ENCODE assay signal across 19 cellular contexts in the genomic region with DNA sequence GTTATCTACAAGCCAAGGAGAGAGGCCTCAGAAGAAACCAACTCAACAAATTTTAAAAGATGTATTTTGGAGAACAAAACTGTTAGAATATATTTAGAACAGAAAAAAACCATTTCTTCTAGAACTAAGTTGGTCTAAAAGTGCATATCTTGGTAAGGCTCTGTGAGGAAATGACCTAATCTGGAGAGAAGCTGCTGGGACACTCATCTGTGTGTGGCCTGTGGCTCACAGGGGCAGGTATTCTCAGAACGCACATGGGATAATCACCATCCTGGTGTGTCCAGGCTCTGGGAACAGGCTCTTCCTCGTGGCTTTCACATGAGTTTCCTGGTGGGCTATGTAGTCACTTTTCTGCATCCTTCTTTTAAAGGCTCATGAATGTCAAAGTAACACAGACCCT. TPM values are rescaled to one million over a fixed set of nuclear protein-coding genes. Genes with fewer than 3 reads are reported as not detected.
DNase-seq lines count a peak whose midpoint lies in the region; ATAC-seq, FAIRE-seq and TF ChIP-seq lines count a peak whose summit lies in the region.
"Had no signal": no experiment of that assay in that cellular context is flagged by ENCODE, and none has a peak within 500 bp of the region (broad histone marks: within the 10 kb centered on the region; RNA-seq: fewer than 3 reads in every experiment).

No MANE protein-coding gene starts in this region.

- no peaks in the 10 kb centered on the region for H3K27me3 Mint-ChIP-seq in activated T-cell treated with anti-CD3 and anti-CD28 coated beads, Interleukin-2, amount 50 U/mL, for 4 hours (ENCODE audit: low read depth)
- H3K27me3 Mint-ChIP-seq in activated T-helper 2 cell treated with anti-CD3 and anti-CD28 coated beads, Interferon-gamma antibody, Interleukin-2, Interleukin-4, amounts not matched to agents 10 μg/mL and 5 μg/mL and 100 μg/mL, durations not matched to agents 14 hours and 24 hours and 36 hours (ENCODE audit: low read depth), result no peaks in the 10 kb centered on the region
- H3K27me3 Mint-ChIP-seq: activated B cell treated with CpG ODN at 0.5 μM for 24 hours had no signal

- intact Hi-C loops in activated T-helper 2 cell treated with anti-CD3 and anti-CD28 coated beads, Interferon-gamma antibody, Interleukin-2, Interleukin-4, amounts not matched to agents 10 μg/mL and 5 μg/mL and 100 μg/mL, durations not matched to agents 14 hours and 24 hours and 36 hours (cut with micrococcal nuclease), result loop anchor here (5.0 to 10.0 kb wide), 3 partner anchors 44 to 574 kb away; partner anchors contain the start of genes CASP2 and TMEM139
- intact Hi-C loops in pancreas (cut with DNase I), result no loop called here

- 17 to 30% methylated on average over 2 of the region's 2 CpGs for WGBS in pancreas, 2 donors

- H3K27me3 ChIP-seq in pancreas, result no peaks in the 10 kb centered on the region
- no peaks in the 10 kb centered on the region for H3K27me3 ChIP-seq in right atrium auricular region
- H3K27me3 ChIP-seq: uterus had no signal

- H3K27ac Mint-ChIP-seq in activated T-helper 2 cell treated with anti-CD3 and anti-CD28 coated beads, Interferon-gamma antibody, Interleukin-2, Interleukin-4, amounts not matched to agents 10 μg/mL and 5 μg/mL and 100 μg/mL, durations not matched to agents 14 hours and 24 hours and 36 hours, result peak overlapping the region; percentile 38
- H3K27ac Mint-ChIP-seq: activated B cell treated with CpG ODN at 0.5 μM for 24 hours had no signal

- TF ChIP-seq CTCF in pancreas (IDR thresholded peaks at IDR 0.05) (no peak), right atrium auricular region (IDR thresholded peaks at IDR 0.05) (no peak)

- H3K36me3 Mint-ChIP-seq in activated T-cell treated with anti-CD3 and anti-CD28 coated beads, Interleukin-2, amount 50 U/mL, for 4 hours (ENCODE audit: insufficient read depth), result no peaks in the 10 kb centered on the region
- H3K36me3 Mint-ChIP-seq in activated T-helper 2 cell treated with anti-CD3 and anti-CD28 coated beads, Interferon-gamma antibody, Interleukin-2, Interleukin-4, amounts not matched to agents 10 μg/mL and 5 μg/mL and 100 μg/mL, durations not matched to agents 14 hours and 24 hours and 36 hours (ENCODE audit: low read depth), result no peaks in the 10 kb centered on the region

- no peak for ATAC-seq in activated T-cell treated with anti-CD3 and anti-CD28 coated beads, Interleukin-2, amount 50 U/mL, for 4 hours
- ATAC-seq in pancreas, result peak in 3 of 4 donors; percentile 39 to 51 (median 43)
- ATAC-seq: right cardiac atrium had no signal

- no peak for FAIRE-seq in pancreas (lab: Jason Lieb, UNC)
- FAIRE-seq: endothelial cell of umbilical vein had no signal

- H3K4me1 Mint-ChIP-seq in activated T-cell treated with anti-CD3 and anti-CD28 coated beads, Interleukin-2, amount 50 U/mL, for 4 hours (ENCODE audit: low read depth), result peaks cover 63% of the 10 kb centered on the region
- H3K4me1 Mint-ChIP-seq in activated T-helper 2 cell treated with anti-CD3 and anti-CD28 coated beads, Interferon-gamma antibody, Interleukin-2, Interleukin-4, amounts not matched to agents 10 μg/mL and 5 μg/mL and 100 μg/mL, durations not matched to agents 14 hours and 24 hours and 36 hours (ENCODE audit: low read depth), result peaks cover 43% of the 10 kb centered on the region

- H3K4me3 ChIP-seq in pancreas (peak overlapping the region; percentile 7 to 44 (median 22)), right atrium auricular region (no peak overlapping the region)
- H3K4me3 ChIP-seq: uterus had no signal

- H3K27ac ChIP-seq in pancreas, result peak overlapping the region in 2 of 4 donors; percentile 41 to 66
- no peak overlapping the region for H3K27ac ChIP-seq in right atrium auricular region
- H3K27ac ChIP-seq: neutrophil, uterus had no signal

- peak overlapping the region; percentile 21 for H3K4me3 Mint-ChIP-seq in activated T-cell treated with anti-CD3 and anti-CD28 coated beads, Interleukin-2, amount 50 U/mL, for 4 hours
- no peak overlapping the region for H3K4me3 Mint-ChIP-seq in activated T-helper 2 cell treated with anti-CD3 and anti-CD28 coated beads, Interferon-gamma antibody, Interleukin-2, Interleukin-4, amounts not matched to agents 10 μg/mL and 5 μg/mL and 100 μg/mL, durations not matched to agents 14 hours and 24 hours and 36 hours (ENCODE audit: low read depth)

- DNase-seq in activated T-cell treated with anti-CD3 and anti-CD28 coated beads, Interleukin-2, amount 50 U/mL, for 4 hours, result no peak
- DNase-seq in activated T-cell treated with anti-CD3 and anti-CD28 coated beads for 4 hours, result no peak
- DNase-seq in HT1080 (ENCODE audit: low read depth), result peak; percentile 60
- DNase-seq in activated T-helper 2 cell treated with anti-CD3 and anti-CD28 coated beads, Interferon-gamma antibody, Interleukin-2, Interleukin-4, amounts not matched to agents 10 μg/mL and 5 μg/mL and 100 μg/mL, durations not matched to agents 14 hours and 24 hours and 36 hours (ENCODE audit: low spot score), result no peak
- DNase-seq in pancreas, result no peak
- DNase-seq in cerebellar cortex (ENCODE audit: low spot score), result no peak
- DNase-seq in right atrium auricular region (ENCODE audit: low spot score), result no peak
- no peak for DNase-seq in hippocampal formation (lab: John Stamatoyannopoulos, UW)
- DNase-seq: activated B cell treated with CpG ODN at 0.5 μM for 24 hours, aorta, IMR-90, NCI-H1930, right cardiac atrium, SHP77, uterus had no signal

- H3K36me3 ChIP-seq in pancreas (no peaks in the 10 kb centered on the region), right atrium auricular region (no peaks in the 10 kb centered on the region)
- H3K36me3 ChIP-seq: neutrophil, uterus had no signal

- no peaks in the 10 kb centered on the region for H3K9me3 ChIP-seq in pancreas
- H3K9me3 ChIP-seq in right atrium auricular region, result no peaks in the 10 kb centered on the region
- H3K9me3 ChIP-seq: neutrophil, uterus had no signal

- H3K9me3 Mint-ChIP-seq in activated T-cell treated with anti-CD3 and anti-CD28 coated beads, Interleukin-2, amount 50 U/mL, for 4 hours, result no peaks in the 10 kb centered on the region
- no peaks in the 10 kb centered on the region for H3K9me3 Mint-ChIP-seq in activated T-helper 2 cell treated with anti-CD3 and anti-CD28 coated beads, Interferon-gamma antibody, Interleukin-2, Interleukin-4, amounts not matched to agents 10 μg/mL and 5 μg/mL and 100 μg/mL, durations not matched to agents 14 hours and 24 hours and 36 hours
- H3K9me3 Mint-ChIP-seq: activated B cell treated with CpG ODN at 0.5 μM for 24 hours had no signal

- peaks cover 0 to 20% (median 8%) of the 10 kb centered on the region in 3 donors for H3K4me1 ChIP-seq in pancreas
- H3K4me1 ChIP-seq in right atrium auricular region, result no peaks in the 10 kb centered on the region
- H3K4me1 ChIP-seq: uterus had no signal

RNA-seq across cellular contexts. Expression of gene PRSS1, which starts 38.1 kb away (rescaled TPM):
- total RNA-seq in activated T-cell treated with anti-CD3 and anti-CD28 coated beads, Interleukin-2, amount 50 U/mL, for 4 hours, result 10 to 100 TPM in 1 of 3 donors, 1 to 10 TPM in 2; 6.6 to 11.7 (median 9.2) TPM
- not detected in 2 replicates for total RNA-seq in HT1080 (2014; rRNA removed; shearing (Covaris generic))
- not detected in 2 replicates for polyA plus RNA-seq in HT1080 (2015; cell fraction: cytosol; rRNA removed)
- polyA plus RNA-seq in HT1080 (2015; cell fraction: nucleus; rRNA removed), result not detected in 2 replicates
- not detected in 2 replicates for total RNA-seq in activated T-helper 2 cell treated with anti-CD3 and anti-CD28 coated beads, Interferon-gamma antibody, Interleukin-2, Interleukin-4, amounts not matched to agents 10 μg/mL and 5 μg/mL and 100 μg/mL, durations not matched to agents 14 hours and 24 hours and 36 hours
- total RNA-seq in pancreas (over 10,000 TPM; 23,499 to 66,172 (median 43,326) TPM), right atrium auricular region (not detected)
- polyA plus RNA-seq in pancreas, result over 10,000 TPM; 22,582 to 45,101 TPM
- total RNA-seq: activated B cell treated with CpG ODN at 0.5 μM for 24 hours; endothelial cell of umbilical vein; fibroblast of villous mesenchyme; IMR-90; T-helper 1 cell treated with Interleukin-12 subunit alpha and Interleukin-12 subunit beta and Interleukin-4 antibody, amounts not matched to agents 30 ng/mL and 1 ng/mL, for 36 hours had no signal
- polyA plus RNA-seq: endothelial cell of umbilical vein, IMR-90 had no signal

RNA-seq across cellular contexts. Expression of gene PRSS2, which starts 59.6 kb away (rescaled TPM):
- 10 to 100 TPM; 18.0 to 30.0 (median 25.2) TPM for total RNA-seq in activated T-cell treated with anti-CD3 and anti-CD28 coated beads, Interleukin-2, amount 50 U/mL, for 4 hours
- total RNA-seq in HT1080 (2014; rRNA removed; shearing (Covaris generic)), result not detected in 2 replicates
- polyA plus RNA-seq in HT1080 (2015; cell fraction: cytosol; rRNA removed), result not detected in 2 replicates
- polyA plus RNA-seq in HT1080 (2015; cell fraction: nucleus; rRNA removed), result not detected in 2 replicates
- not detected in 2 replicates for total RNA-seq in activated T-helper 2 cell treated with anti-CD3 and anti-CD28 coated beads, Interferon-gamma antibody, Interleukin-2, Interleukin-4, amounts not matched to agents 10 μg/mL and 5 μg/mL and 100 μg/mL, durations not matched to agents 14 hours and 24 hours and 36 hours
- total RNA-seq in pancreas (over 10,000 TPM; 42,431 to 136,252 (median 67,286) TPM), right atrium auricular region (under 1 TPM in 1 of 2 donors, not detected in 1; 0.51 TPM)
- polyA plus RNA-seq in pancreas, result over 10,000 TPM; 25,162 to 43,147 TPM
- total RNA-seq: activated B cell treated with CpG ODN at 0.5 μM for 24 hours; endothelial cell of umbilical vein; fibroblast of villous mesenchyme; IMR-90; T-helper 1 cell treated with Interleukin-12 subunit alpha and Interleukin-12 subunit beta and Interleukin-4 antibody, amounts not matched to agents 30 ng/mL and 1 ng/mL, for 36 hours; uterus had no signal
- polyA plus RNA-seq: IMR-90 had no signal

Comparison
In these comparisons a context has a peak if more than half of its experiments do, and no peak if none do; other contexts are left out.
1. ATAC-seq: peak in pancreas (3 of 4); none in activated T-cell treated with anti-CD3 and anti-CD28 coated beads, Interleukin-2, amount 50 U/mL, for 4 hours (0 of 2).
2. H3K4me3 ChIP-seq: peak in pancreas (4 of 4); none in right atrium auricular region (0 of 2).
3. RNA of gene PRSS1, which starts 38.1 kb away (total RNA-seq): 23,499 to 66,172 TPM in pancreas; 6.6 to 11.7 TPM in activated T-cell treated with anti-CD3 and anti-CD28 coated beads, Interleukin-2, amount 50 U/mL, for 4 hours, not detected in right atrium auricular region, not detected in HT1080 and not detected in activated T-helper 2 cell treated with anti-CD3 and anti-CD28 coated beads, Interferon-gamma antibody, Interleukin-2, Interleukin-4, amounts not matched to agents 10 μg/mL and 5 μg/mL and 100 μg/mL, durations not matched to agents 14 hours and 24 hours and 36 hours; every median in the first group is over 1,000 times any median in the second.
4. RNA of gene PRSS2, which starts 59.6 kb away (total RNA-seq): 42,431 to 136,252 TPM in pancreas; 18.0 to 30.0 TPM in activated T-cell treated with anti-CD3 and anti-CD28 coated beads, Interleukin-2, amount 50 U/mL, for 4 hours, 0.51 TPM in right atrium auricular region, not detected in HT1080 and not detected in activated T-helper 2 cell treated with anti-CD3 and anti-CD28 coated beads, Interferon-gamma antibody, Interleukin-2, Interleukin-4, amounts not matched to agents 10 μg/mL and 5 μg/mL and 100 μg/mL, durations not matched to agents 14 hours and 24 hours and 36 hours; every median in the first group is over 1,000 times any median in the second.